1 cellular context compared by ENCODE assay signal in the genomic region with DNA sequence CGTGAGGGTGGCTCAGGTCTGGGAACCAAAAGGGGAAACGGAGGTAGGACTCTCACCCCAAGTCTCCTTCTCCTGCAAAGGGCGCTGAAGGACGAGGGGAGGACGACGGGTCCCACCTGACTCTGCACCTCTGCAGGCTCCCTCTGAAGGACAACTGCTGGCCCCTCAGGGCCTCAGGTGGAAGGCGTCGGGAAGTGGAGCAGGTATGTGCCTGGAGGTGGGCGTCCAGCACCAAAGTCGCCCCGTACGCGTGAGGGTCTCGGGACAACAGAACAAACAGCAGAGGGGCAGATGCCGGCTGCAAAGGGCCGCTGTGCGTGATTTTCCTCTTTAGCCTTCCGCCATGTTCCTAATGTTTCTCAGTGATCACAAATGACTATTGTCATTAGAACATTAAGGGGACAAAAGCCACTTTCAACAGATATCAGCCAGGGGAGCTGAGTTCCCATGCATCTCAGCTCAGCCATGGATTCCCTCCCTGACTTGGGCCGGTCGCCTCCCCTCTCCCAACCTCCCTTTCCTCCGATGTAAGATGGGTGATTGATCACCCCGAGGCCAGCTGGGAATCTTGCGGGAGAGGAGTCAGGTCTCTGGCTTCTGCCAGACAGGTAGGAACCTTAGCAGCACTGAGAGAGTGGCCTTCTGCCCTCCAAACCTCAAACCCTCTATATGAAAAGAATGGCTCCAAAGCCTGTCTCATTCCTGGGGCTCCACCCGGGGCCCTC.
TF ChIP-seq lines count a peak whose summit lies in the region.

No MANE protein-coding gene starts in this region.

TF ChIP-seq in GM23338, 12 proteins besides CTCF, POLR2A, EP300 and RAD21 (continued from another document):
- TF ChIP-seq, protein P1, sequence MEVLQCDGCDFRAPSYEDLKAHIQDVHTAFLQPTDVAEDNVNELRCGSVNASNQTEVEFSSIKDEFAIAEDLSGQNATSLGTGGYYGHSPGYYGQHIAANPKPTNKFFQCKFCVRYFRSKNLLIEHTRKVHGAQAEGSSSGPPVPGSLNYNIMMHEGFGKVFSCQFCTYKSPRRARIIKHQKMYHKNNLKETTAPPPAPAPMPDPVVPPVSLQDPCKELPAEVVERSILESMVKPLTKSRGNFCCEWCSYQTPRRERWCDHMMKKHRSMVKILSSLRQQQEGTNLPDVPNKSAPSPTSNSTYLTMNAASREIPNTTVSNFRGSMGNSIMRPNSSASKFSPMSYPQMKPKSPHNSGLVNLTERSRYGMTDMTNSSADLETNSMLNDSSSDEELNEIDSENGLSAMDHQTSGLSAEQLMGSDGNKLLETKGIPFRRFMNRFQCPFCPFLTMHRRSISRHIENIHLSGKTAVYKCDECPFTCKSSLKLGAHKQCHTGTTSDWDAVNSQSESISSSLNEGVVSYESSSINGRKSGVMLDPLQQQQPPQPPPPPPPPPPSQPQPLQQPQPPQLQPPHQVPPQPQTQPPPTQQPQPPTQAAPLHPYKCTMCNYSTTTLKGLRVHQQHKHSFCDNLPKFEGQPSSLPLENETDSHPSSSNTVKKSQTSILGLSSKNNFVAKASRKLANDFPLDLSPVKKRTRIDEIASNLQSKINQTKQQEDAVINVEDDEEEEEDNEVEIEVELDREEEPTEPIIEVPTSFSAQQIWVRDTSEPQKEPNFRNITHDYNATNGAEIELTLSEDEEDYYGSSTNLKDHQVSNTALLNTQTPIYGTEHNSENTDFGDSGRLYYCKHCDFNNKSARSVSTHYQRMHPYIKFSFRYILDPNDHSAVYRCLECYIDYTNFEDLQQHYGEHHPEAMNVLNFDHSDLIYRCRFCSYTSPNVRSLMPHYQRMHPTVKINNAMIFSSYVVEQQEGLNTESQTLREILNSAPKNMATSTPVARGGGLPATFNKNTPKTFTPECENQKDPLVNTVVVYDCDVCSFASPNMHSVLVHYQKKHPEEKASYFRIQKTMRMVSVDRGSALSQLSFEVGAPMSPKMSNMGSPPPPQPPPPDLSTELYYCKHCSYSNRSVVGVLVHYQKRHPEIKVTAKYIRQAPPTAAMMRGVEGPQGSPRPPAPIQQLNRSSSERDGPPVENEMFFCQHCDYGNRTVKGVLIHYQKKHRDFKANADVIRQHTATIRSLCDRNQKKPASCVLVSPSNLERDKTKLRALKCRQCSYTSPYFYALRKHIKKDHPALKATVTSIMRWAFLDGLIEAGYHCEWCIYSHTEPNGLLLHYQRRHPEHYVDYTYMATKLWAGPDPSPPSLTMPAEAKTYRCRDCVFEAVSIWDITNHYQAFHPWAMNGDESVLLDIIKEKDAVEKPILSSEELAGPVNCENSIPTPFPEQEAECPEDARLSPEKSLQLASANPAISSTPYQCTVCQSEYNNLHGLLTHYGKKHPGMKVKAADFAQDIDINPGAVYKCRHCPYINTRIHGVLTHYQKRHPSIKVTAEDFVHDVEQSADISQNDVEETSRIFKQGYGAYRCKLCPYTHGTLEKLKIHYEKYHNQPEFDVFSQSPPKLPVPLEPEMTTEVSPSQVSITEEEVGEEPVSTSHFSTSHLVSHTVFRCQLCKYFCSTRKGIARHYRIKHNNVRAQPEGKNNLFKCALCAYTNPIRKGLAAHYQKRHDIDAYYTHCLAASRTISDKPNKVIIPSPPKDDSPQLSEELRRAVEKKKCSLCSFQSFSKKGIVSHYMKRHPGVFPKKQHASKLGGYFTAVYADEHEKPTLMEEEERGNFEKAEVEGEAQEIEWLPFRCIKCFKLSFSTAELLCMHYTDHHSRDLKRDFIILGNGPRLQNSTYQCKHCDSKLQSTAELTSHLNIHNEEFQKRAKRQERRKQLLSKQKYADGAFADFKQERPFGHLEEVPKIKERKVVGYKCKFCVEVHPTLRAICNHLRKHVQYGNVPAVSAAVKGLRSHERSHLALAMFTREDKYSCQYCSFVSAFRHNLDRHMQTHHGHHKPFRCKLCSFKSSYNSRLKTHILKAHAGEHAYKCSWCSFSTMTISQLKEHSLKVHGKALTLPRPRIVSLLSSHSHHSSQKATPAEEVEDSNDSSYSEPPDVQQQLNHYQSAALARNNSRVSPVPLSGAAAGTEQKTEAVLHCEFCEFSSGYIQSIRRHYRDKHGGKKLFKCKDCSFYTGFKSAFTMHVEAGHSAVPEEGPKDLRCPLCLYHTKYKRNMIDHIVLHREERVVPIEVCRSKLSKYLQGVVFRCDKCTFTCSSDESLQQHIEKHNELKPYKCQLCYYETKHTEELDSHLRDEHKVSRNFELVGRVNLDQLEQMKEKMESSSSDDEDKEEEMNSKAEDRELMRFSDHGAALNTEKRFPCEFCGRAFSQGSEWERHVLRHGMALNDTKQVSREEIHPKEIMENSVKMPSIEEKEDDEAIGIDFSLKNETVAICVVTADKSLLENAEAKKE (CRISPR knock-in tag; IDR thresholded peaks at IDR 0.05): no peak
- TF ChIP-seq POLR2AphosphoS5 (IDR thresholded peaks at IDR 0.05; ENCODE audit: low read depth) (no peak), EZH2phosphoT487 (IDR thresholded peaks at IDR 0.05; ENCODE audit: unreplicated experiment) (no peak)
- TF ChIP-seq, protein P2, sequence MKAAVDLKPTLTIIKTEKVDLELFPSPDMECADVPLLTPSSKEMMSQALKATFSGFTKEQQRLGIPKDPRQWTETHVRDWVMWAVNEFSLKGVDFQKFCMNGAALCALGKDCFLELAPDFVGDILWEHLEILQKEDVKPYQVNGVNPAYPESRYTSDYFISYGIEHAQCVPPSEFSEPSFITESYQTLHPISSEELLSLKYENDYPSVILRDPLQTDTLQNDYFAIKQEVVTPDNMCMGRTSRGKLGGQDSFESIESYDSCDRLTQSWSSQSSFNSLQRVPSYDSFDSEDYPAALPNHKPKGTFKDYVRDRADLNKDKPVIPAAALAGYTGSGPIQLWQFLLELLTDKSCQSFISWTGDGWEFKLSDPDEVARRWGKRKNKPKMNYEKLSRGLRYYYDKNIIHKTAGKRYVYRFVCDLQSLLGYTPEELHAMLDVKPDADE (IDR thresholded peaks at IDR 0.05): no peak
TF ChIP-seq in GM23338: peak in this region for 0.
